Comparison of ENCODE assay signal across 1 cellular context in the genomic region with DNA sequence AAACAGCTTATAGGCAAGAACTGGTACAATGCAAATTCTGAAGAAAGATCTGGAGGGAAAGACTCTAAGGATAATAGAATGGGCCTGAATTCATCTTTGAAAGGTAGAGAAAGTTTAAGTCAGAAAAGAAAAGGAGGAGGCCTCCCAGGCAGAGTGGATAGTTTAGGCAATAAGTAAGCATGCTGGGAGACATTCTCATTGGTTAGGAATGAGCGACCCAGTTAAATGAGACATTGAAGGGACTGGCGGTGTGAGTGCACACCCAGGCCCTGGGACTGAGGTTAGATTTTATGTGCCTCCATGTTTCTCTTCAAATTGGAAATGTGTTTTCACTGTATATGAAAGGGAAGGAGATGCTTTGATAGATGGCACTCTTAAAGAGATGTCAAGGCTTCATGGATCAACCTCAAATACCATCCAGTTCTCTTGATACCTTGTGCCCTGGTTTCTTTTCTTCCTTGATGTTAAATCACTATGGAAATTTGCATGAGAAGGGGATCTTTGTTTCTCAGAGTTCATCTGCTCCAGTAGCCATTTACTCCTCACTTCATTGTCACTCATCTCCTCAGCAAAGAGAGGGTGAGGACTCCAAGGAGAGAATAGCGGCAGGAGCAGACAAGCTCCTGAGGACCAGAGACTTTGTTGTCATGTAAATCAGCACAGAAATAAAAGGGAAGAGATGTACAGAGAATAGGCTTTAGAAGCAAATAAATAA.
A peak's percentile ranks its signal among the peaks of the same experiment; 100 is the strongest.
TF ChIP-seq lines count a peak whose summit lies in the region.

No MANE protein-coding gene starts in this region.

TF ChIP-seq in GM23338, 12 proteins besides CTCF, POLR2A, EP300 and RAD21 (continued from another document):
- TF ChIP-seq, protein P1, sequence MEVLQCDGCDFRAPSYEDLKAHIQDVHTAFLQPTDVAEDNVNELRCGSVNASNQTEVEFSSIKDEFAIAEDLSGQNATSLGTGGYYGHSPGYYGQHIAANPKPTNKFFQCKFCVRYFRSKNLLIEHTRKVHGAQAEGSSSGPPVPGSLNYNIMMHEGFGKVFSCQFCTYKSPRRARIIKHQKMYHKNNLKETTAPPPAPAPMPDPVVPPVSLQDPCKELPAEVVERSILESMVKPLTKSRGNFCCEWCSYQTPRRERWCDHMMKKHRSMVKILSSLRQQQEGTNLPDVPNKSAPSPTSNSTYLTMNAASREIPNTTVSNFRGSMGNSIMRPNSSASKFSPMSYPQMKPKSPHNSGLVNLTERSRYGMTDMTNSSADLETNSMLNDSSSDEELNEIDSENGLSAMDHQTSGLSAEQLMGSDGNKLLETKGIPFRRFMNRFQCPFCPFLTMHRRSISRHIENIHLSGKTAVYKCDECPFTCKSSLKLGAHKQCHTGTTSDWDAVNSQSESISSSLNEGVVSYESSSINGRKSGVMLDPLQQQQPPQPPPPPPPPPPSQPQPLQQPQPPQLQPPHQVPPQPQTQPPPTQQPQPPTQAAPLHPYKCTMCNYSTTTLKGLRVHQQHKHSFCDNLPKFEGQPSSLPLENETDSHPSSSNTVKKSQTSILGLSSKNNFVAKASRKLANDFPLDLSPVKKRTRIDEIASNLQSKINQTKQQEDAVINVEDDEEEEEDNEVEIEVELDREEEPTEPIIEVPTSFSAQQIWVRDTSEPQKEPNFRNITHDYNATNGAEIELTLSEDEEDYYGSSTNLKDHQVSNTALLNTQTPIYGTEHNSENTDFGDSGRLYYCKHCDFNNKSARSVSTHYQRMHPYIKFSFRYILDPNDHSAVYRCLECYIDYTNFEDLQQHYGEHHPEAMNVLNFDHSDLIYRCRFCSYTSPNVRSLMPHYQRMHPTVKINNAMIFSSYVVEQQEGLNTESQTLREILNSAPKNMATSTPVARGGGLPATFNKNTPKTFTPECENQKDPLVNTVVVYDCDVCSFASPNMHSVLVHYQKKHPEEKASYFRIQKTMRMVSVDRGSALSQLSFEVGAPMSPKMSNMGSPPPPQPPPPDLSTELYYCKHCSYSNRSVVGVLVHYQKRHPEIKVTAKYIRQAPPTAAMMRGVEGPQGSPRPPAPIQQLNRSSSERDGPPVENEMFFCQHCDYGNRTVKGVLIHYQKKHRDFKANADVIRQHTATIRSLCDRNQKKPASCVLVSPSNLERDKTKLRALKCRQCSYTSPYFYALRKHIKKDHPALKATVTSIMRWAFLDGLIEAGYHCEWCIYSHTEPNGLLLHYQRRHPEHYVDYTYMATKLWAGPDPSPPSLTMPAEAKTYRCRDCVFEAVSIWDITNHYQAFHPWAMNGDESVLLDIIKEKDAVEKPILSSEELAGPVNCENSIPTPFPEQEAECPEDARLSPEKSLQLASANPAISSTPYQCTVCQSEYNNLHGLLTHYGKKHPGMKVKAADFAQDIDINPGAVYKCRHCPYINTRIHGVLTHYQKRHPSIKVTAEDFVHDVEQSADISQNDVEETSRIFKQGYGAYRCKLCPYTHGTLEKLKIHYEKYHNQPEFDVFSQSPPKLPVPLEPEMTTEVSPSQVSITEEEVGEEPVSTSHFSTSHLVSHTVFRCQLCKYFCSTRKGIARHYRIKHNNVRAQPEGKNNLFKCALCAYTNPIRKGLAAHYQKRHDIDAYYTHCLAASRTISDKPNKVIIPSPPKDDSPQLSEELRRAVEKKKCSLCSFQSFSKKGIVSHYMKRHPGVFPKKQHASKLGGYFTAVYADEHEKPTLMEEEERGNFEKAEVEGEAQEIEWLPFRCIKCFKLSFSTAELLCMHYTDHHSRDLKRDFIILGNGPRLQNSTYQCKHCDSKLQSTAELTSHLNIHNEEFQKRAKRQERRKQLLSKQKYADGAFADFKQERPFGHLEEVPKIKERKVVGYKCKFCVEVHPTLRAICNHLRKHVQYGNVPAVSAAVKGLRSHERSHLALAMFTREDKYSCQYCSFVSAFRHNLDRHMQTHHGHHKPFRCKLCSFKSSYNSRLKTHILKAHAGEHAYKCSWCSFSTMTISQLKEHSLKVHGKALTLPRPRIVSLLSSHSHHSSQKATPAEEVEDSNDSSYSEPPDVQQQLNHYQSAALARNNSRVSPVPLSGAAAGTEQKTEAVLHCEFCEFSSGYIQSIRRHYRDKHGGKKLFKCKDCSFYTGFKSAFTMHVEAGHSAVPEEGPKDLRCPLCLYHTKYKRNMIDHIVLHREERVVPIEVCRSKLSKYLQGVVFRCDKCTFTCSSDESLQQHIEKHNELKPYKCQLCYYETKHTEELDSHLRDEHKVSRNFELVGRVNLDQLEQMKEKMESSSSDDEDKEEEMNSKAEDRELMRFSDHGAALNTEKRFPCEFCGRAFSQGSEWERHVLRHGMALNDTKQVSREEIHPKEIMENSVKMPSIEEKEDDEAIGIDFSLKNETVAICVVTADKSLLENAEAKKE (CRISPR knock-in tag; IDR thresholded peaks at IDR 0.05): peak; percentile 56; the same call in 1 of the 2 replicates
